Comparison of ENCODE assay signal across 8 cellular contexts in genomic region chr2:231227309-231228162, GRCh38. TPM values are rescaled to one million over a fixed set of nuclear protein-coding genes. Genes with fewer than 3 reads are reported as not detected.
A peak's percentile ranks its signal among the peaks of the same experiment; 100 is the strongest.
DNase-seq lines count a peak whose midpoint lies in the region; ATAC-seq and TF ChIP-seq lines count a peak whose summit lies in the region.

No MANE protein-coding gene starts in this region.

- no peak overlapping the region for H2AFZ ChIP-seq in SU-DHL-6 (ENCODE audit: low read depth, low read length, severe bottlenecking)
- H2AFZ ChIP-seq in mammary epithelial cell (ENCODE audit: low read depth, low read length), result no peak overlapping the region

- ATAC-seq in GM18505 (IDR thresholded peaks at IDR 0.05; ENCODE audit: unreplicated experiment) (peak; percentile 47), HG02938 (IDR thresholded peaks at IDR 0.05; ENCODE audit: unreplicated experiment) (peak; percentile 54)

- no peak for TF ChIP-seq POLR2A in GM18505 (IDR thresholded peaks at IDR 0.05; ENCODE audit: borderline replicate concordance, extremely low read depth, insufficient read depth, insufficient read length)

- no peaks in the 10 kb centered on the region for H3K4me1 ChIP-seq in mammary epithelial cell (ENCODE audit: insufficient read depth, low read length)

- H3K4me3 ChIP-seq in SU-DHL-6 (ENCODE audit: insufficient read depth, low read length, poor library complexity, severe bottlenecking) (no peak overlapping the region), mammary epithelial cell (replicated peaks in 1 of 3; ENCODE audit: insufficient read depth in 1 of 3, low read depth in 2 of 3, low read length in 3 of 3) (no peak overlapping the region)

- no peaks in the 10 kb centered on the region for H3K36me3 ChIP-seq in SU-DHL-6 (ENCODE audit: low read length)
- H3K36me3 ChIP-seq in mammary epithelial cell (ENCODE audit: insufficient read depth, low read length), result no peaks in the 10 kb centered on the region

- H3K9me3 ChIP-seq in SU-DHL-6 (ENCODE audit: insufficient read depth, low read length) (no peaks in the 10 kb centered on the region), mammary epithelial cell (replicated peaks; ENCODE audit: insufficient read depth, low read length) (no peaks in the 10 kb centered on the region)

- no peaks in the 10 kb centered on the region for H3K79me2 ChIP-seq in SU-DHL-6 (ENCODE audit: insufficient read depth, low read length)
- no peaks in the 10 kb centered on the region for H3K79me2 ChIP-seq in mammary epithelial cell (ENCODE audit: insufficient read depth, low read length)

- H3K9ac ChIP-seq in SU-DHL-6 (ENCODE audit: low read length) (peak overlapping the region; percentile 60), mammary epithelial cell (ENCODE audit: insufficient read depth, low read length) (no peak overlapping the region)

- no peaks in the 10 kb centered on the region for H4K20me1 ChIP-seq in SU-DHL-6 (ENCODE audit: low read depth, low read length)
- H4K20me1 ChIP-seq in mammary epithelial cell (ENCODE audit: insufficient read depth, low read length), result no peaks in the 10 kb centered on the region

- H3K27ac ChIP-seq in SU-DHL-6 (ENCODE audit: low read depth, low read length), result peak overlapping the region; percentile 96
- H3K27ac ChIP-seq in mammary epithelial cell (ENCODE audit: insufficient read depth, low read depth, low read length), result no peak overlapping the region

- H3K27me3 ChIP-seq in SU-DHL-6 (ENCODE audit: low read length) (no peaks in the 10 kb centered on the region), mammary epithelial cell (ENCODE audit: insufficient read depth, low read length) (no peaks in the 10 kb centered on the region)

- in situ Hi-C loops in mammary epithelial cell (cut with MboI; ENCODE audit: low sequenced_read_pairs in 2 of 2), result loop anchor here (5.0 to 10.0 kb wide), 2 partner anchors 185 to 187 kb away; no protein-coding TSS in a partner anchor

- no peaks in the 10 kb centered on the region for H3K9me2 ChIP-seq in SU-DHL-6 (replicated peaks; ENCODE audit: insufficient read depth, low read length)

- intact Hi-C loops in mammary epithelial cell (cut with micrococcal nuclease), result loop anchor here (1.0 to 5.0 kb wide), 5 partner anchors 173 to 330 kb away; no protein-coding TSS in a partner anchor

- 72% methylated on average over 12 of the region's 12 CpGs for WGBS in mammary epithelial cell (ENCODE audit: low coverage, missing lambda C conversion rate)

- BruUV-seq in mammary epithelial cell (replicated peaks; lab: Mats Ljungman, UMichigan), result no TSS peak

- CTCF ChIA-PET in mammary epithelial cell (lab: Charles Lee; ENCODE audit: low non-redundant PET), result interaction anchor here (0.6 to 1.5 kb wide), 3 partner anchors 121 to 179 kb away, joined by 3 to 4 read pairs (median 3); no protein-coding TSS in a partner anchor

- DNase-seq in AG08396 (ENCODE audit: low spot score), result peak; percentile 84
- DNase-seq in NCI-H1417 treated with DMSO at 0.1 percent for 48 hours (lab: John Stamatoyannopoulos, UW), result peak; percentile 3
- peak; percentile 65 for DNase-seq in mammary epithelial cell
- peak; percentile 91 for DNase-seq in inferior parietal cortex (ENCODE audit: extremely low spot score)
- DNase-seq in stimulated activated CD4-positive, alpha-beta T cell treated with anti-CD3 and anti-CD28 coated beads, Interleukin-12 subunit alpha, Interleukin-12 subunit beta, amount 100 ng/mL, for 24 hours (ENCODE audit: low read depth in 2 of 2), result peak; percentile 12 to 31

- H3F3A ChIP-seq in SU-DHL-6 (ENCODE audit: insufficient read depth), result peaks cover 59% of the 10 kb centered on the region

- peak; percentile 80 for TF ChIP-seq CTCF in SU-DHL-6 (IDR thresholded peaks at IDR 0.05; ENCODE audit: insufficient read depth, low read length, poor library complexity, severe bottlenecking)
- TF ChIP-seq CTCF in mammary epithelial cell (conservative IDR thresholded peaks at IDR 0.05 in 1 of 2, IDR thresholded peaks at IDR 0.05 in 1 of 2; ENCODE audit: extremely low read depth in 1 of 2, insufficient read depth in 1 of 2, low read depth in 1 of 2, low read length in 2 of 2), result peak; percentile 89 to 90

- peak overlapping the region; percentile 70 for H3K4me2 ChIP-seq in SU-DHL-6 (ENCODE audit: low read depth, low read length, poor library complexity, severe bottlenecking)
- H3K4me2 ChIP-seq in mammary epithelial cell (ENCODE audit: insufficient read depth, low read depth, low read length), result no peak overlapping the region

- dilution Hi-C loops in mammary epithelial cell (cut with HindIII; ENCODE audit: low sequenced_read_pairs), result loop anchor here (5.0 kb wide), 4 partner anchors 45 to 190 kb away; no protein-coding TSS in a partner anchor

RNA-seq across cellular contexts. Expression of gene ARMC9, which starts 29.1 kb away (rescaled TPM):
- 10 to 100 TPM; 25.0 to 43.5 TPM for total RNA-seq in mammary epithelial cell
- polyA plus RNA-seq in mammary epithelial cell, result 21.0 TPM
- polyA minus RNA-seq in mammary epithelial cell, result 19.1 TPM

Comparison
In these comparisons a context has a peak if more than half of its experiments do, and no peak if none do; other contexts are left out.
1. DNase-seq: peak in every context shown above with its lines; median percentile 91 in inferior parietal cortex; 84 in AG08396; 65 in mammary epithelial cell; 22 in stimulated activated CD4-positive, alpha-beta T cell treated with anti-CD3 and anti-CD28 coated beads, Interleukin-12 subunit alpha, Interleukin-12 subunit beta, amount 100 ng/mL, for 24 hours; 3 in NCI-H1417 treated with DMSO at 0.1 percent for 48 hours.